7 cellular contexts compared by ENCODE assay signal in the genomic region with DNA sequence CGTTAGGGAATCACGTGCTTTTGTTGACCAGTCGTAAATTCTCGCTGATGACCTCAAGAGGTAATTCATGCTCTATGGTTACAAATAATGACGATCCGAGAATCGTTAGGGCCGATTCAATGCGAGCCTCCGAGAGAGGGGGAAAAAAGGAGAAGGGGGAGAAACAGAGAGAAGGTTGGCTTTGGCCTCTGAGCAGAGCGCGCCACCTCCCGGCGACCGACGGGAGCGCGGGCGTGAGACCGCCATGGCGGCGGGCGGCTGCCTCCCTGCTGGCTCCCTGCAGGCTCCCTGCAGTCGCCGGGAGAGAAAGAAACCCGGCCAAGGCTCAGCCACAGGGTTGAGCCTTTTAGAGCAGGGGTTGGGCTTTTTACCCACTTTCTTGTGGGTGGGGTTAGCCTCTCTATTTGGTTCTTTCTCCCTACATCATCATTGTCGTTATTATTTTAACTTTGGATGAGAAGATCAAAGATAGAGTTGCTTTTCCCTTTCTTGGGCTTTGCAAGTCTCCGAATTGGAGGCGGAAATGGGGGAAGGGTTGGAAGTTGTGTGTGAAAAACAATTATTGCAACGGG. TPM values are rescaled to one million over a fixed set of nuclear protein-coding genes. Genes with fewer than 3 reads are reported as not detected.
DNase-seq lines count a peak whose midpoint lies in the region; FAIRE-seq and TF ChIP-seq lines count a peak whose summit lies in the region.

No MANE protein-coding gene starts in this region.

- H3K4me1 Mint-ChIP-seq in T-helper 2 cell treated with Interferon-gamma antibody and Interleukin-4, amounts not matched to agents 5 μg/mL and 100 μg/mL, for 36 hours (ENCODE audit: low read depth), result peaks cover 48% of the 10 kb centered on the region

- FAIRE-seq in GM12891 (lab: Jason Lieb, UNC), result peak; percentile 95

- no peak for TF ChIP-seq POLR2A in GM12891 (IDR thresholded peaks at IDR 0.05; ENCODE audit: low read depth, low read length)

- H3K4me3 Mint-ChIP-seq in T-helper 2 cell treated with Interferon-gamma antibody and Interleukin-4, amounts not matched to agents 5 μg/mL and 100 μg/mL, for 36 hours, result peak overlapping the region; percentile 83

- no peak overlapping the region for H3K27ac Mint-ChIP-seq in T-helper 2 cell treated with Interferon-gamma antibody and Interleukin-4, amounts not matched to agents 5 μg/mL and 100 μg/mL, for 36 hours

- peaks cover 89% of the 10 kb centered on the region for H3K27me3 Mint-ChIP-seq in T-helper 2 cell treated with Interferon-gamma antibody and Interleukin-4, amounts not matched to agents 5 μg/mL and 100 μg/mL, for 36 hours (ENCODE audit: low read depth)

- DNase-seq in GM12891 (ENCODE audit: insufficient read length, low spot score) (peak; percentile 87), NCI-H1417 treated with DMSO at 0.1 percent for 48 hours (lab: John Stamatoyannopoulos, UW) (peak; percentile 83), amniotic stem cell (lab: John Stamatoyannopoulos, UW) (peak; percentile 13), iPS-NIHi7 (ENCODE audit: extremely low spot score) (peak; percentile 84), globus pallidus (ENCODE audit: low spot score) (no peak)
- peak; percentile 78 for DNase-seq in T-helper 2 cell treated with Interferon-gamma antibody and Interleukin-4, amounts not matched to agents 5 μg/mL and 100 μg/mL, for 36 hours (ENCODE audit: low spot score)
- peak; percentile 60 to 76 for DNase-seq in stimulated activated CD4-positive, alpha-beta T cell treated with anti-CD3 and anti-CD28 coated beads, Interleukin-1b, Interleukin-23, amount 100 ng/mL, for 1 hour (ENCODE audit: low read depth in 2 of 2)

- H3K36me3 Mint-ChIP-seq in T-helper 2 cell treated with Interferon-gamma antibody and Interleukin-4, amounts not matched to agents 5 μg/mL and 100 μg/mL, for 36 hours (ENCODE audit: low read depth), result peaks cover 2% of the 10 kb centered on the region

- no peaks in the 10 kb centered on the region for H3K9me3 Mint-ChIP-seq in T-helper 2 cell treated with Interferon-gamma antibody and Interleukin-4, amounts not matched to agents 5 μg/mL and 100 μg/mL, for 36 hours

TF ChIP-seq in GM12891, 5 proteins besides CTCF, POLR2A, EP300 and RAD21:
- TF ChIP-seq POU2F2 (IDR thresholded peaks at IDR 0.05; ENCODE audit: low read depth, low read length) (no peak), TAF1 (IDR thresholded peaks at IDR 0.05; ENCODE audit: low read depth, low read length) (no peak), SPI1 (IDR thresholded peaks at IDR 0.05; ENCODE audit: low read depth, low read length) (peak; percentile 70)

RNA-seq across cellular contexts. Expression of a gene that starts 0.3 kb away (rescaled TPM):
- not detected for polyA plus RNA-seq in GM12891 (2012; ENCODE audit: low read depth, missing spikeins)

RNA-seq across cellular contexts. Expression of a gene that starts 3.9 kb away (rescaled TPM):
- polyA plus RNA-seq in GM12891 (2012; ENCODE audit: low read depth, missing spikeins), result 6.2 TPM

RNA-seq across cellular contexts. Expression of a gene that starts 10.9 kb away (rescaled TPM):
- 0.12 TPM for polyA plus RNA-seq in GM12891 (2012; ENCODE audit: low read depth, missing spikeins)

RNA-seq across cellular contexts. Expression of a gene that starts 15.8 kb away (rescaled TPM):
- 2.6 TPM for polyA plus RNA-seq in GM12891 (2012; ENCODE audit: low read depth, missing spikeins)

RNA-seq across cellular contexts. Expression of a gene that starts 16.9 kb away (rescaled TPM):
- polyA plus RNA-seq in GM12891 (2012; ENCODE audit: low read depth, missing spikeins), result 2.3 TPM
